ENCODE assay signal across 23 cellular contexts in genomic region chr9:108852089-108852488, GRCh38. TPM values are rescaled to one million over a fixed set of nuclear protein-coding genes. Genes with fewer than 3 reads are reported as not detected.
DNase-seq lines count a peak whose midpoint lies in the region; ATAC-seq, FAIRE-seq and TF ChIP-seq lines count a peak whose summit lies in the region.
"Had no signal": no experiment of that assay in that cellular context is flagged by ENCODE, and none has a peak within 500 bp of the region (broad histone marks: within the 10 kb centered on the region; RNA-seq: fewer than 3 reads in every experiment).

No MANE protein-coding gene starts in this region.

- H3K27me3 ChIP-seq in bronchial epithelial cell (ENCODE audit: control insufficient read depth, insufficient read depth, low read length) (no peaks in the 10 kb centered on the region), right lobe of liver (no peaks in the 10 kb centered on the region)

- H3K9me3 ChIP-seq in right lobe of liver = no peaks in the 10 kb centered on the region
- H3K9me3 ChIP-seq: HAP-1 had no signal

- TF ChIP-seq CTCF in bronchial epithelial cell (IDR thresholded peaks at IDR 0.05; ENCODE audit: insufficient read depth, low read length, severe bottlenecking) (no peak), right lobe of liver (IDR thresholded peaks at IDR 0.05) (no peak)

- H3K4me3 ChIP-seq in bronchial epithelial cell (ENCODE audit: low read depth, low read length) = no peak overlapping the region
- H3K4me3 ChIP-seq in right lobe of liver = no peak overlapping the region
- H3K4me3 ChIP-seq: HAP-1 had no signal

- peaks cover 0 to 7% (median 0%) of the 10 kb centered on the region in 4 donors for H3K4me1 ChIP-seq in right lobe of liver
- H3K4me1 ChIP-seq: HAP-1 had no signal

- WGBS in right lobe of liver (ENCODE audit: insufficient coverage, low coverage, low lambda C conversion rate, missing lambda C conversion rate) = 6% methylated on average over 1 of the region's 1 CpG

- DNase-seq in bronchial epithelial cell (ENCODE audit: low read depth) (no peak), left lobe of liver (ENCODE audit: low spot score) (no peak), right lobe of liver (no peak)
- DNase-seq in stimulated activated CD4-positive, alpha-beta T cell treated with anti-CD3 and anti-CD28 coated beads, Interleukin-15, amount 100 ng/mL, for 24 hours = no peak
- no peak for DNase-seq in effector CD8-positive, alpha-beta T cell (lab: John Stamatoyannopoulos, UW)
- DNase-seq: C1 segment of cervical spinal cord; Calu3; CD4-positive, alpha-beta memory T cell; COR-L47; DMS53; DMS79 treated with DMSO at 0.1 percent for 48 hours; GF-D8; GOT3; HFFc6 had no signal

- intact Hi-C loops in right lobe of liver (cut with DNase I) = no loop called here

- H3K36me3 ChIP-seq in bronchial epithelial cell (ENCODE audit: control insufficient read depth, insufficient read depth, low read length) = no peaks in the 10 kb centered on the region
- H3K36me3 ChIP-seq in right lobe of liver = no peaks in the 10 kb centered on the region
- H3K36me3 ChIP-seq: HAP-1 had no signal

- TF ChIP-seq POLR2A in right lobe of liver (IDR thresholded peaks at IDR 0.05) = no peak

- peak; percentile 36 for FAIRE-seq in bronchial epithelial cell (lab: Jason Lieb, UNC)
- FAIRE-seq: GM12891, GM18507, H54 had no signal

- peak; percentile 22 for ATAC-seq in left lobe of liver
- ATAC-seq in right lobe of liver = peak; percentile 27 to 78 (median 56)
- no peak for ATAC-seq in HG03139 (IDR thresholded peaks at IDR 0.05; ENCODE audit: unreplicated experiment)

- H3K27ac ChIP-seq in right lobe of liver = peak overlapping the region in 1 of 3 donors; percentile 24

RNA-seq across cellular contexts. Expression of gene ACTL7B, which starts 3.7 kb away (rescaled TPM):
- under 0.01 TPM in 1 of 2 replicates, not detected in the other for total RNA-seq in bronchial epithelial cell
- not detected for total RNA-seq in left lobe of liver
- not detected for total RNA-seq in right lobe of liver
- total RNA-seq: A172, A673, Calu3, Daoy, G401, HFFc6 had no signal

RNA-seq across cellular contexts. Expression of gene ACTL7A, which starts 10.0 kb away (rescaled TPM):
- total RNA-seq in bronchial epithelial cell (not detected in 2 replicates), left lobe of liver (not detected), right lobe of liver (not detected)
- total RNA-seq: A172; A673; Calu3; CD4-positive, alpha-beta memory T cell; Daoy; G401; HFFc6 had no signal
